Comparison of ENCODE assay signal across 8 cellular contexts in the genomic region with DNA sequence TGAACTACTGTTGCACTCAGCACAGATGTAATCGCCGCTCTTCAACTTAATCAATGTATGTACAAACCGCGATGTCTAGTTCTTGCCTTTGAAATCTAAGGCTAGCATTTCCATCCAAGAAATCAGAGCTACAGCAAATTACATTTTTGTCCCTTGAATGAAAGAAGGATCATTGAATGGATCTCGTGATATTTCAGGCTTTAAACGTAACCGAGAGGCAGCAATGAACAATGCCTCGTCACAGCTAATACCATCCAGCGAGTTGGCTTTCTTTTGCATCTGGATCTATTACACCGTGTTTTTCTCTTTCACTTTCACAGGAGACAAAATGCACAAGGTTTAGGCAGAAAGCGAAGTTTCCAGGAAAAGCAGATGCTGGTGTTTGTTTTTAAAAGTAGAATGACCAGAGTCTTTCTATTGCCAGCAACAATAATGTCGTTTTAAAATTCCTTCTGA. TPM values are rescaled to one million over a fixed set of nuclear protein-coding genes. Genes with fewer than 3 reads are reported as not detected.
DNase-seq lines count a peak whose midpoint lies in the region; ATAC-seq and TF ChIP-seq lines count a peak whose summit lies in the region.

No MANE protein-coding gene starts in this region.

- 3 to 8% (median 6%) methylated on average over 12 of the region's 12 CpGs for WGBS in spleen, 5 donors

- H3K4me1 ChIP-seq in spleen: peaks cover 13 to 70% (median 49%) of the 10 kb centered on the region in 6 donors

- TF ChIP-seq POLR2A in spleen (IDR thresholded peaks at IDR 0.05): no peak

- peaks cover 80% of the 10 kb centered on the region for H3K27me3 Mint-ChIP-seq in activated T-cell treated with anti-CD3 and anti-CD28 coated beads, Interleukin-2, amount 50 U/mL, for 72 hours (ENCODE audit: low read depth)
- peaks cover 75% of the 10 kb centered on the region for H3K27me3 Mint-ChIP-seq in activated naive CD8-positive, alpha-beta T cell treated with anti-CD3 and anti-CD28 coated beads, Interleukin-2, amount 50 U/mL, for 24 hours

- H3K9me3 ChIP-seq in iPS-18c (ENCODE audit: control insufficient read depth, insufficient read depth, low read length): no peaks in the 10 kb centered on the region
- no peaks in the 10 kb centered on the region for H3K9me3 ChIP-seq in spleen

- no peaks in the 10 kb centered on the region for H3K36me3 ChIP-seq in spleen

- no peak for DNase-seq in activated T-cell treated with anti-CD3 and anti-CD28 coated beads, Interleukin-2, amount 50 U/mL, for 72 hours
- no peak for DNase-seq in activated T-cell treated with anti-CD3 and anti-CD28 coated beads, Interleukin-2, amount 50 U/mL, for 1 hour
- peak; percentile 26 for DNase-seq in KG1 (lab: John Stamatoyannopoulos, UW)
- no peak for DNase-seq in activated naive CD8-positive, alpha-beta T cell treated with anti-CD3 and anti-CD28 coated beads, Interleukin-2, amount 50 U/mL, for 24 hours
- DNase-seq in spleen: no peak
- DNase-seq in germinal center (ENCODE audit: low spot score): no peak
- DNase-seq in UCSD-AML1 (lab: John Stamatoyannopoulos, UW; ENCODE audit: unreplicated experiment): no peak

- no peak overlapping the region for H3K27ac Mint-ChIP-seq in activated T-cell treated with anti-CD3 and anti-CD28 coated beads, Interleukin-2, amount 50 U/mL, for 72 hours
- H3K27ac Mint-ChIP-seq in activated naive CD8-positive, alpha-beta T cell treated with anti-CD3 and anti-CD28 coated beads, Interleukin-2, amount 50 U/mL, for 24 hours: peak overlapping the region; percentile 78

- peaks cover 41% of the 10 kb centered on the region for H3K4me1 Mint-ChIP-seq in activated T-cell treated with anti-CD3 and anti-CD28 coated beads, Interleukin-2, amount 50 U/mL, for 72 hours (ENCODE audit: low read depth)
- peaks cover 37% of the 10 kb centered on the region for H3K4me1 Mint-ChIP-seq in activated naive CD8-positive, alpha-beta T cell treated with anti-CD3 and anti-CD28 coated beads, Interleukin-2, amount 50 U/mL, for 24 hours

- no peak for TF ChIP-seq CTCF in spleen (IDR thresholded peaks at IDR 0.05 in 8 of 11, conservative IDR thresholded peaks at IDR 0.05 in 3 of 11)

- H3K4me3 Mint-ChIP-seq in activated T-cell treated with anti-CD3 and anti-CD28 coated beads, Interleukin-2, amount 50 U/mL, for 72 hours: peak overlapping the region; percentile 85 to 98
- peak overlapping the region; percentile 81 for H3K4me3 Mint-ChIP-seq in activated naive CD8-positive, alpha-beta T cell treated with anti-CD3 and anti-CD28 coated beads, Interleukin-2, amount 50 U/mL, for 24 hours

- intact Hi-C loops in spleen (cut with DNase I; ENCODE audit: low total_unique reads): no loop called here

- H3K4me3 ChIP-seq in iPS-18c (ENCODE audit: insufficient read depth, low read depth, low read length): peak overlapping the region; percentile 73
- H3K4me3 ChIP-seq in spleen: peak overlapping the region in 7 of 8 donors; percentile 0 to 75 (median 58)

- H3K9me3 Mint-ChIP-seq in activated T-cell treated with anti-CD3 and anti-CD28 coated beads, Interleukin-2, amount 50 U/mL, for 72 hours: no peaks in the 10 kb centered on the region
- no peaks in the 10 kb centered on the region for H3K9me3 Mint-ChIP-seq in activated naive CD8-positive, alpha-beta T cell treated with anti-CD3 and anti-CD28 coated beads, Interleukin-2, amount 50 U/mL, for 24 hours

- H3K36me3 Mint-ChIP-seq in activated T-cell treated with anti-CD3 and anti-CD28 coated beads, Interleukin-2, amount 50 U/mL, for 72 hours (ENCODE audit: insufficient read depth in 2 of 2): peaks cover 0 to 2% of the 10 kb centered on the region in 2 donors
- H3K36me3 Mint-ChIP-seq in activated naive CD8-positive, alpha-beta T cell treated with anti-CD3 and anti-CD28 coated beads, Interleukin-2, amount 50 U/mL, for 24 hours (ENCODE audit: low read depth): no peaks in the 10 kb centered on the region

- H3K27me3 ChIP-seq in spleen (replicated peaks in 1 of 7): peaks cover 0 to 99% (median 56%) of the 10 kb centered on the region in 7 donors

- peak; percentile 36 to 37 for ATAC-seq in activated T-cell treated with anti-CD3 and anti-CD28 coated beads, Interleukin-2, amount 50 U/mL, for 72 hours (replicated peaks in 1 of 2)
- ATAC-seq in activated naive CD8-positive, alpha-beta T cell treated with anti-CD3 and anti-CD28 coated beads, Interleukin-2, amount 50 U/mL, for 24 hours: peak; percentile 40

- H3K27ac ChIP-seq in spleen: peak overlapping the region in 7 of 8 donors; percentile 43 to 73 (median 68)

RNA-seq across cellular contexts. Expression of a gene that starts 5.5 kb away (rescaled TPM):
- under 1 TPM; 0.23 to 0.41 TPM for total RNA-seq in activated T-cell treated with anti-CD3 and anti-CD28 coated beads, Interleukin-2, amount 50 U/mL, for 72 hours
- total RNA-seq in spleen: under 1 TPM in 6 of 7 donors, not detected in 1; 0.16 to 0.91 (median 0.55) TPM
- polyA plus RNA-seq in spleen: under 1 TPM; 0.14 to 0.48 (median 0.30) TPM

RNA-seq across cellular contexts. Expression of a gene that starts 14.0 kb away (rescaled TPM):
- total RNA-seq in activated T-cell treated with anti-CD3 and anti-CD28 coated beads, Interleukin-2, amount 50 U/mL, for 72 hours: 10 to 100 TPM; 45.4 to 46.0 TPM
- 10 to 100 TPM; 34.9 to 58.1 (median 50.6) TPM for total RNA-seq in spleen
- 10 to 100 TPM in 1 of 3 donors, 1 to 10 TPM in 2; 9.5 to 13.7 (median 9.9) TPM for polyA plus RNA-seq in spleen
